Comparison of ENCODE assay signal across 27 cellular contexts in the genomic region with DNA sequence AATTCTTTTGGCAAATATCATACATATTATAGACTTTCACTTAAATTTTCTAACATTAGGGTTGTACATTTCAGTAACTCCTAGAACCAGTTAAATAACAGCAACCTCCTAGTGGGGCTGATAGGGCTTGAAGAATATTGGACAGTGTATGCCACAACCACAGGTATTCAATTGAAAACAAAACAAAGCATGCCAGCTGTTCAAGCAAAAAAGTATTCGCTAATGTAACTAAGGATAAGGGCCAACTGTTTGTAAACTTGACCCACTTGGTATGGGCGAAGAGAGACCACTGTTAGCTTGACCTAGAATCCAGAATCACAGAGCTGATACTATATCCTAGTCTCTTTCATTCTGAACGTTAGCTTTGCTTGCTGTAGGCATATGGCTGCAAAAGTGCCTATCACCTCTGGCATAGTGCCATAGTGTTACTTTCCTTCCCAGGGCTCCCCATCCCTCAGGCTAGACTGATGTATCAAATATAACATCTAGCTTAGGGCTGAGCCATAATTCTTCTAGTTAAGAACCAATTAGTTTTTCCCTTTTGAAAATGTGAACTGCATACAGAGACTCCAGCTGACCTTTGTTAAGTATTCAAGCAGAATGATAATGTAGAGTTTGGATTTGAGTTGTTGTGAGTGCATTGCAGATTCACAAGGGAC.
DNase-seq lines count a peak whose midpoint lies in the region; ATAC-seq and TF ChIP-seq lines count a peak whose summit lies in the region.
"Had no signal": no experiment of that assay in that cellular context is flagged by ENCODE, and none has a peak within 500 bp of the region (broad histone marks: within the 10 kb centered on the region; RNA-seq: fewer than 3 reads in every experiment).

No MANE protein-coding gene starts in this region.

- in situ Hi-C loops in brain microvascular endothelial cell (cut with HindIII; ENCODE audit: low pct_ligation_motif_present, low sequenced_read_pairs): no loop called here

- no peaks in the 10 kb centered on the region for H3K36me3 ChIP-seq in brain microvascular endothelial cell (replicated peaks)
- H3K36me3 ChIP-seq: ovary, right atrium auricular region, thyroid gland had no signal

- DNase-seq in DMS153 (lab: John Stamatoyannopoulos, UW): peak; percentile 5
- no peak for DNase-seq in DMS153 treated with DMSO at 0.1 percent for 48 hours (lab: John Stamatoyannopoulos, UW; ENCODE audit: unreplicated experiment)
- DNase-seq in NCI-H1105 (lab: John Stamatoyannopoulos, UW): peak; percentile 50
- DNase-seq in NCI-H2171 (lab: John Stamatoyannopoulos, UW): peak; percentile 87
- DNase-seq in brain microvascular endothelial cell: peak; percentile 2
- DNase-seq in activated naive CD4-positive, alpha-beta T cell treated with anti-CD3 and anti-CD28 coated beads, Interleukin-2, amount 50 U/mL, for 16 hours: no peak
- DNase-seq in head of caudate nucleus: no peak
- DNase-seq in stimulated activated naive CD8-positive, alpha-beta T cell treated with anti-CD3 and anti-CD28 coated beads, Interleukin-15, Interleukin-2, amounts not matched to agents 100 U/mL and 50 U/mL, for 24 hours: no peak
- DNase-seq: activated CD4-positive, alpha-beta T cell treated with anti-CD3 and anti-CD28 coated beads for 1 hour; activated CD8-positive, alpha-beta T cell treated with anti-CD3 and anti-CD28 coated beads, Interleukin-2, amount 10 ng/mL, durations not matched to agents 7 days and 5 days; activated gamma-delta T cell treated with Interleukin-2 at 50 U/mL for 16 hours; CD8-positive, alpha-beta memory T cell; dermis blood vessel endothelial cell; glutamatergic neuron; GOT3; left cardiac atrium; NCI-H526; ovary; Right ventricle myocardium superior; stimulated activated CD4-positive, alpha-beta T cell treated with anti-CD3 and anti-CD28 coated beads, Interleukin-4, amount 100 ng/mL, for 24 hours; stimulated activated naive CD4-positive, alpha-beta T cell treated with Interleukin-2 at 50 U/mL for 16 hours; T-helper 1 cell; thyroid gland had no signal

- no peak overlapping the region for H3K4me3 ChIP-seq in brain microvascular endothelial cell (ENCODE audit: low read depth, low read length)
- H3K4me3 ChIP-seq: ovary, right atrium auricular region, thyroid gland had no signal

- ATAC-seq in stimulated activated naive CD8-positive, alpha-beta T cell treated with anti-CD3 and anti-CD28 coated beads, Interleukin-15, Interleukin-2, amounts not matched to agents 100 U/mL and 50 U/mL, for 24 hours: no peak
- ATAC-seq: activated CD8-positive, alpha-beta T cell treated with anti-CD3 and anti-CD28 coated beads, Interleukin-2, amount 10 ng/mL, durations not matched to agents 7 days and 5 days; HepG2; left cardiac atrium; natural killer cell treated with Interleukin-12 subunit alpha and Interleukin-12 subunit beta and Interleukin-15 and Interleukin-18, amount 100 ng/mL, for 72 hours had no signal

- no peaks in the 10 kb centered on the region for H3K27me3 ChIP-seq in brain microvascular endothelial cell (replicated peaks)
- H3K27me3 ChIP-seq: ovary, right atrium auricular region, thyroid gland had no signal

- intact Hi-C loops in head of caudate nucleus (cut with DNase I): no loop called here

- no peak overlapping the region for H3K27ac ChIP-seq in brain microvascular endothelial cell
- H3K27ac ChIP-seq: 22Rv1, ovary, right atrium auricular region, thyroid gland had no signal

- no peak for TF ChIP-seq CTCF in brain microvascular endothelial cell (IDR thresholded peaks at IDR 0.05; ENCODE audit: low read depth, low read length, missing control alignments)

Comparison
In these comparisons a context has a peak if more than half of its experiments do, and no peak if none do; other contexts are left out.
1. DNase-seq: peak in DMS153 (single experiment), NCI-H1105 (single experiment), NCI-H2171 (single experiment) and brain microvascular endothelial cell (single experiment); none in DMS153 treated with DMSO at 0.1 percent for 48 hours (single experiment), activated naive CD4-positive, alpha-beta T cell treated with anti-CD3 and anti-CD28 coated beads, Interleukin-2, amount 50 U/mL, for 16 hours (single experiment), head of caudate nucleus (0 of 42) and stimulated activated naive CD8-positive, alpha-beta T cell treated with anti-CD3 and anti-CD28 coated beads, Interleukin-15, Interleukin-2, amounts not matched to agents 100 U/mL and 50 U/mL, for 24 hours (single experiment).